11 cellular contexts compared by ENCODE assay signal in genomic region chr20:20547221-20547875, GRCh38.
A peak's percentile ranks its signal among the peaks of the same experiment; 100 is the strongest.
DNase-seq lines count a peak whose midpoint lies in the region; ATAC-seq lines count a peak whose summit lies in the region.
"Had no signal": no experiment of that assay in that cellular context is flagged by ENCODE, and none has a peak within 500 bp of the region (broad histone marks: within the 10 kb centered on the region; RNA-seq: fewer than 3 reads in every experiment).

No MANE protein-coding gene starts in this region.

- ATAC-seq in left lobe of liver = peak; percentile 81
- no peak for ATAC-seq in HG03280 (IDR thresholded peaks at IDR 0.05; ENCODE audit: unreplicated experiment)

- H3K4me1 Mint-ChIP-seq in CD4-positive, alpha-beta memory T cell = peaks cover 19 to 46% (median 22%) of the 10 kb centered on the region in 4 donors

- H3K9me3 ChIP-seq in CD4-positive, alpha-beta memory T cell (ENCODE audit: control insufficient read depth in 1 of 2, low read length in 2 of 2) = no peaks in the 10 kb centered on the region

- POLR2A ChIA-PET in CD4-positive, alpha-beta memory T cell (lab: Charles Lee; ENCODE audit: partially characterized antibody) = no interaction called here

- no peak overlapping the region for H3K4me3 ChIP-seq in CD4-positive, alpha-beta memory T cell (ENCODE audit: low read length in 2 of 2)
- H3K4me3 ChIP-seq: cardiac muscle cell had no signal

- no peaks in the 10 kb centered on the region for H3K36me3 ChIP-seq in CD4-positive, alpha-beta memory T cell (ENCODE audit: insufficient read depth, low read length)
- H3K36me3 ChIP-seq: cardiac muscle cell had no signal

- H3K27me3 Mint-ChIP-seq in CD4-positive, alpha-beta memory T cell = no peaks in the 10 kb centered on the region

- peaks cover 39 to 43% of the 10 kb centered on the region in 2 donors for H3K36me3 Mint-ChIP-seq in CD4-positive, alpha-beta memory T cell

- H3K4me1 ChIP-seq in CD4-positive, alpha-beta memory T cell (ENCODE audit: insufficient read depth, low read length) = peaks cover 19% of the 10 kb centered on the region

- peak overlapping the region in 2 of 8 donors; percentile 5 to 10 for H3K4me3 Mint-ChIP-seq in CD4-positive, alpha-beta memory T cell

- CTCF ChIA-PET in CD4-positive, alpha-beta memory T cell (lab: Charles Lee; ENCODE audit: partially characterized antibody) = no interaction called here

- no peaks in the 10 kb centered on the region for H3K9me3 Mint-ChIP-seq in CD4-positive, alpha-beta memory T cell

- H3K27ac Mint-ChIP-seq in CD4-positive, alpha-beta memory T cell = peak overlapping the region in 6 of 7 donors; percentile 17 to 83 (median 42)

- H3K27me3 ChIP-seq in CD4-positive, alpha-beta memory T cell (ENCODE audit: insufficient read depth, low read length) = no peaks in the 10 kb centered on the region
- H3K27me3 ChIP-seq: cardiac muscle cell had no signal

- intact Hi-C loops in CD4-positive, alpha-beta memory T cell (cut with micrococcal nuclease) = no loop called here

- DNase-seq in CD4-positive, alpha-beta memory T cell = no peak
- peak; percentile 17 for DNase-seq in H4 (ENCODE audit: low spot score)
- peak; percentile 49 for DNase-seq in UCSD-AML1 (lab: John Stamatoyannopoulos, UW; ENCODE audit: unreplicated experiment)
- DNase-seq in left lobe of liver (ENCODE audit: low spot score) = no peak
- DNase-seq in NCI-H526 treated with DMSO at 0.1 percent for 48 hours (lab: John Stamatoyannopoulos, UW) = no peak
- DNase-seq in NCI-H2196 treated with DMSO at 0.1 percent for 48 hours (lab: John Stamatoyannopoulos, UW; ENCODE audit: unreplicated experiment) = no peak
- DNase-seq in hepatic stellate cell (ENCODE audit: low spot score) = no peak
- DNase-seq: head of caudate nucleus had no signal

- no peak overlapping the region for H3K27ac ChIP-seq in CD4-positive, alpha-beta memory T cell (ENCODE audit: low read depth, low read length)
- H3K27ac ChIP-seq: cardiac muscle cell, KMS-11 had no signal

Comparison
In these comparisons a context has a peak if more than half of its experiments do, and no peak if none do; other contexts are left out.
1. DNase-seq: peak in H4 (single experiment) and UCSD-AML1 (single experiment); none in CD4-positive, alpha-beta memory T cell (0 of 5), left lobe of liver (single experiment), NCI-H526 treated with DMSO at 0.1 percent for 48 hours (single experiment), NCI-H2196 treated with DMSO at 0.1 percent for 48 hours (single experiment) and hepatic stellate cell (single experiment).